Comparison of ENCODE assay signal across 1 cellular context in genomic region chr7:27712217-27712616, GRCh38.
A peak's percentile ranks its signal among the peaks of the same experiment; 100 is the strongest.
TF ChIP-seq lines count a peak whose summit lies in the region.

No MANE protein-coding gene starts in this region.

TF ChIP-seq in HepG2, 621 proteins besides CTCF, POLR2A, EP300 and RAD21:
- TF ChIP-seq ZNF773 (CRISPR knock-in tag; IDR thresholded peaks at IDR 0.05; ENCODE audit: borderline replicate concordance) (no peak), ZNF512 (CRISPR knock-in tag; IDR thresholded peaks at IDR 0.05) (no peak), ZNF577 (CRISPR knock-in tag; IDR thresholded peaks at IDR 0.05; ENCODE audit: borderline replicate concordance, low read depth) (no peak), ZBTB38 (CRISPR knock-in tag; IDR thresholded peaks at IDR 0.05) (no peak), PAXIP1 (CRISPR knock-in tag; conservative IDR thresholded peaks at IDR 0.05) (peak; percentile 48), ZFX (CRISPR knock-in tag; IDR thresholded peaks at IDR 0.05; ENCODE audit: low read depth) (no peak), ZMAT3 (CRISPR knock-in tag; conservative IDR thresholded peaks at IDR 0.05) (no peak), NCOR1 (IDR thresholded peaks at IDR 0.05; ENCODE audit: borderline replicate concordance, low read length) (peak; percentile 71; the same call in 1 of the 2 replicates), HNF4A (CRISPR knock-in tag; IDR thresholded peaks at IDR 0.05) (peak; percentile 76), ZKSCAN8 (CRISPR knock-in tag; IDR thresholded peaks at IDR 0.05; ENCODE audit: borderline replicate concordance) (no peak), KMT2B (CRISPR knock-in tag; IDR thresholded peaks at IDR 0.05) (no peak), SOX13 (IDR thresholded peaks at IDR 0.05) (no peak), SOX13 (CRISPR knock-in tag; conservative IDR thresholded peaks at IDR 0.05 in 1 of 2, IDR thresholded peaks at IDR 0.05 in 1 of 2) (0 out of 4 replicates have a peak, but pooled peaks of 1 of the 2 experiments have one; percentile 14), JDP2 (CRISPR knock-in tag; IDR thresholded peaks at IDR 0.05; ENCODE audit: borderline replicate concordance) (no peak), HNF4G (IDR thresholded peaks at IDR 0.05; ENCODE audit: borderline replicate concordance, low read depth, low read length) (peak; percentile 63), HNF4G (CRISPR knock-in tag; IDR thresholded peaks at IDR 0.05; ENCODE audit: borderline replicate concordance, low read depth) (no peak), SSRP1 (CRISPR knock-in tag; IDR thresholded peaks at IDR 0.05) (no peak), SOX6 (IDR thresholded peaks at IDR 0.05) (no peak), SOX6 (CRISPR knock-in tag; IDR thresholded peaks at IDR 0.05) (peak; percentile 12; the same call in 1 of the 2 replicates)
